In the genomic region with DNA sequence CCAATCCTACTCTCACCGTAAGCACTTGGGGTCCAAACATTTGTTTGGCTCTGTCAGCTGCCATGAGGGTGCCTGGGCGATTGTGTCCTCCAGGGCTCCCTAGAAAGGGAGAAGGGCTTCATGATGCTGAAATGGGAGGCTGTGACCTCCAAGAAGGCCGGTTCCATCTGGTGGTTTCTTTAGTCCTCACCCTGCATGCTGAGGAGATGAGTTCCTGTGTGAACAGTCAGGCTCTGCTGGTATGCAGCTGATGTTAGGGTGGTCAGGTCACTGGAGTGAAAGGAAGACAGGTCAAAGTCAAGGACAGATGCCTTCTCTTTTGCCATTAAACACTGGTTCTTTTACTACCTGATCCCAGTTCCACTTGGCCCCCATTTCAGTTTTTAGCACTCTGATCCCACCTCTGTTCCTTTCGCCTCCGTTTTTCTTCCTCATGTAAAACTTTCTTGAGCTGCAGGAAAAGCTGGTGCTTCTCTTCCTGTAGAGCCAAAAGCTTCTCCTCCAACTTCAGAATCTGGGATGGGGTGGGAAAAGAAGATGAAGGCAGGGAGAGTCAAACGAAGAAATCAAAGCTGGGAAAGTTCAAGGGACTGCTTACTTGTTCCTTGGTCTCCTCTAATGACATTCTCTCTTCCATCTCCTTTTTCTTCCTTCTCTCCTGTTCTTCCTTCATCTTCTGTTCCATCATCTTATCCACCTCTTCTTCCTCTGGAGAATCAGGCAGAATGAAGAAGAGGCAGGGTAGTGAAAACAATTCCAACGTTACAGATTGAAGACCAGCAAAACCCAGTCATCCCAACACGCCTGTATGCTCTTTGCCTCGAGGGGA, we compare ENCODE assay signal across 8 cellular contexts. TPM values are rescaled to one million over a fixed set of nuclear protein-coding genes. Genes with fewer than 3 reads are reported as not detected.
A peak's percentile ranks its signal among the peaks of the same experiment; 100 is the strongest.
DNase-seq lines count a peak whose midpoint lies in the region; ATAC-seq and TF ChIP-seq lines count a peak whose summit lies in the region.

No MANE protein-coding gene starts in this region.

- DNase-seq in HCT116 (ENCODE audit: low read depth, low spot score) (no peak), lower leg skin (ENCODE audit: low spot score in 2 of 2) (no peak), uterus (no peak), DMS153 treated with DMSO at 0.1 percent for 48 hours (lab: John Stamatoyannopoulos, UW; ENCODE audit: unreplicated experiment) (no peak)
- no peak for DNase-seq in activated naive CD8-positive, alpha-beta T cell treated with anti-CD3 and anti-CD28 coated beads, Interleukin-2, amount 50 U/mL, for 24 hours

- no peak for TF ChIP-seq RAD21 in HCT116 (IDR thresholded peaks at IDR 0.05; ENCODE audit: low read depth)

- H3K9me3 ChIP-seq in HCT116 (ENCODE audit: control insufficient read depth in 1 of 2, insufficient read depth in 1 of 2, low read depth in 1 of 2, low read length in 2 of 2) = no peaks in the 10 kb centered on the region
- no peaks in the 10 kb centered on the region for H3K9me3 ChIP-seq in uterus

- peak overlapping the region; percentile 96 for H3K4me2 ChIP-seq in HCT116 (ENCODE audit: low read length)

- BruUV-seq in HCT116 (replicated peaks; lab: Mats Ljungman, UMichigan) = TSS peak; percentile 80

- H3K9ac ChIP-seq in HCT116 (ENCODE audit: low read length) = peak overlapping the region; percentile 90

- peak; percentile 4; the same call in 1 of the 2 replicates for ATAC-seq in HCT116
- ATAC-seq in activated naive CD8-positive, alpha-beta T cell treated with anti-CD3 and anti-CD28 coated beads, Interleukin-2, amount 50 U/mL, for 24 hours = peak; percentile 6
- ATAC-seq in HG03108 (IDR thresholded peaks at IDR 0.05; ENCODE audit: unreplicated experiment) = no peak
- ATAC-seq in GM19397 (IDR thresholded peaks at IDR 0.05; ENCODE audit: unreplicated experiment) = no peak

- H3K9me2 ChIP-seq in HCT116 (ENCODE audit: insufficient read depth) = no peaks in the 10 kb centered on the region

- CTCF ChIA-PET in HCT116 (lab: Charles Lee) = interaction anchor here (0.6 to 2.2 kb wide), 8 partner anchors 11 to 262 kb away, joined by 3 to 7 read pairs (median 3); a partner anchor contains a TSS

- peak overlapping the region; percentile 81 to 96 for H3K4me3 ChIP-seq in HCT116 (replicated peaks in 1 of 2; ENCODE audit: low read depth in 1 of 2, low read length in 2 of 2)
- peak overlapping the region; percentile 67 for H3K4me3 ChIP-seq in lower leg skin (ENCODE audit: low read depth, poor library complexity, severe bottlenecking)
- H3K4me3 ChIP-seq in uterus = peak overlapping the region; percentile 72 to 74

- H3K27ac ChIP-seq in 22Rv1 (peak overlapping the region; percentile 99), HCT116 (ENCODE audit: low read depth, low read length) (peak overlapping the region; percentile 93), uterus (peak overlapping the region; percentile 91 to 96)

- H3K4me1 ChIP-seq in HCT116 (ENCODE audit: control insufficient read depth in 1 of 2, insufficient read depth in 2 of 2, low read length in 2 of 2) (peaks cover 32 to 59% of the 10 kb centered on the region in 2 experiments), uterus (peaks cover 10 to 14% of the 10 kb centered on the region in 2 donors)

- POLR2A ChIA-PET in HCT116 (lab: Charles Lee) = interaction anchor here (1.0 to 2.3 kb wide), 5 partner anchors 16 to 90 kb away, joined by 3 to 11 read pairs (median 4); a partner anchor contains a TSS

- intact Hi-C loops in HCT116 (cut with micrococcal nuclease) (no loop called here), lower leg skin (cut with DNase I; ENCODE audit: low total_unique reads) (no loop called here), uterus (cut with DNase I; ENCODE audit: low total_unique reads) (no loop called here)

- H3K4me1 Mint-ChIP-seq in activated naive CD8-positive, alpha-beta T cell treated with anti-CD3 and anti-CD28 coated beads, Interleukin-2, amount 50 U/mL, for 24 hours = peaks cover 61% of the 10 kb centered on the region

- H3K36me3 ChIP-seq in HCT116 (ENCODE audit: control insufficient read depth in 1 of 2, insufficient read depth in 2 of 2, low read length in 2 of 2) (peaks cover 35 to 58% of the 10 kb centered on the region in 2 experiments), uterus (no peaks in the 10 kb centered on the region)

- RAD21 ChIA-PET in HCT116 (lab: Charles Lee; ENCODE audit: low non-redundant PET in 1 of 2, low total read pairs in 2 of 2, uncharacterized antibody in 2 of 2, unreplicated experiment in 2 of 2) = no interaction called here

- H3K27me3 ChIP-seq in HCT116 (ENCODE audit: insufficient read depth, low read length) (no peaks in the 10 kb centered on the region), uterus (no peaks in the 10 kb centered on the region)

- peak overlapping the region; percentile 90 for H3K27ac Mint-ChIP-seq in activated naive CD8-positive, alpha-beta T cell treated with anti-CD3 and anti-CD28 coated beads, Interleukin-2, amount 50 U/mL, for 24 hours

- H4K20me1 ChIP-seq in HCT116 (ENCODE audit: insufficient read depth) = peaks cover 34% of the 10 kb centered on the region

- TF ChIP-seq POLR2A in HCT116 (IDR thresholded peaks at IDR 0.05; ENCODE audit: borderline replicate concordance, extremely low read depth, insufficient read depth, insufficient read length) (no peak), lower leg skin (IDR thresholded peaks at IDR 0.05) (no peak), uterus (IDR thresholded peaks at IDR 0.05) (no peak)

- no peaks in the 10 kb centered on the region for H3K9me3 Mint-ChIP-seq in activated naive CD8-positive, alpha-beta T cell treated with anti-CD3 and anti-CD28 coated beads, Interleukin-2, amount 50 U/mL, for 24 hours

- peaks cover 56% of the 10 kb centered on the region for H3K79me2 ChIP-seq in HCT116 (ENCODE audit: insufficient read depth, low read length)

- H3K36me3 Mint-ChIP-seq in activated naive CD8-positive, alpha-beta T cell treated with anti-CD3 and anti-CD28 coated beads, Interleukin-2, amount 50 U/mL, for 24 hours (ENCODE audit: low read depth) = peaks cover 58% of the 10 kb centered on the region

- peak overlapping the region; percentile 98 for H3K4me3 Mint-ChIP-seq in activated naive CD8-positive, alpha-beta T cell treated with anti-CD3 and anti-CD28 coated beads, Interleukin-2, amount 50 U/mL, for 24 hours

- 46 to 48% methylated on average over 9 of the region's 9 CpGs for whole genome bisulfite sequencing in lower leg skin, 2 donors

- no peaks in the 10 kb centered on the region for H3K27me3 Mint-ChIP-seq in activated naive CD8-positive, alpha-beta T cell treated with anti-CD3 and anti-CD28 coated beads, Interleukin-2, amount 50 U/mL, for 24 hours

- H2AFZ ChIP-seq in HCT116 (ENCODE audit: low read depth, low read length, poor library complexity, severe bottlenecking) = no peak overlapping the region

- TF ChIP-seq CTCF in 22Rv1 (IDR thresholded peaks at IDR 0.05) (no peak), HCT116 (IDR thresholded peaks at IDR 0.05 in 2 of 3, conservative IDR thresholded peaks at IDR 0.05 in 1 of 3; ENCODE audit: borderline replicate concordance in 1 of 3, insufficient read depth in 1 of 3, low read depth in 2 of 3, low read length in 2 of 3) (no peak), lower leg skin (IDR thresholded peaks at IDR 0.05) (no peak), uterus (IDR thresholded peaks at IDR 0.05) (no peak)

TF ChIP-seq in HCT116, 20 proteins besides CTCF, POLR2A, EP300 and RAD21:
- no peak for TF ChIP-seq EZH2 (IDR thresholded peaks at IDR 0.05)
- TF ChIP-seq, protein P1, sequence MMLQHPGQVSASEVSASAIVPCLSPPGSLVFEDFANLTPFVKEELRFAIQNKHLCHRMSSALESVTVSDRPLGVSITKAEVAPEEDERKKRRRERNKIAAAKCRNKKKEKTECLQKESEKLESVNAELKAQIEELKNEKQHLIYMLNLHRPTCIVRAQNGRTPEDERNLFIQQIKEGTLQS (IDR thresholded peaks at IDR 0.05) = no peak
- TF ChIP-seq SIN3A (IDR thresholded peaks at IDR 0.05; ENCODE audit: low read depth) = peak; percentile 5; the same call in 1 of the 2 replicates
- TF ChIP-seq ZNF274 (IDR thresholded peaks at IDR 0.05; ENCODE audit: low read depth, low read length) = no peak

RNA-seq across cellular contexts. Expression of a gene that starts 1.1 kb away (rescaled TPM):
- 61.3 TPM for total RNA-seq in HCT116 (2021; ENCODE audit: unreplicated experiment)
- polyA plus RNA-seq in HCT116 (2012) = 83.5 and 89.3 TPM in 2 replicates
- 10 to 100 TPM; 48.8 to 93.6 (median 79.3) TPM for total RNA-seq in lower leg skin
- total RNA-seq in uterus = 10 to 100 TPM; 34.0 to 68.3 (median 43.9) TPM

RNA-seq across cellular contexts. Expression of a gene that starts 6.7 kb away (rescaled TPM):
- 1,139 TPM for total RNA-seq in HCT116 (2021; ENCODE audit: unreplicated experiment)
- 996 and 1,140 TPM in 2 replicates for polyA plus RNA-seq in HCT116 (2012)
- total RNA-seq in lower leg skin = 100 to 1,000 TPM; 203 to 261 (median 221) TPM
- 100 to 1,000 TPM in 3 of 4 donors, 10 to 100 TPM in 1; 75.3 to 219 (median 198) TPM for total RNA-seq in uterus

RNA-seq across cellular contexts. Expression of a gene that starts 15.0 kb away (rescaled TPM):
- 56.9 TPM for total RNA-seq in HCT116 (2021; ENCODE audit: unreplicated experiment)
- 33.9 and 34.0 TPM in 2 replicates for polyA plus RNA-seq in HCT116 (2012)
- total RNA-seq in lower leg skin = 10 to 100 TPM; 13.3 to 44.8 (median 22.3) TPM
- total RNA-seq in uterus = 10 to 100 TPM; 12.4 to 64.7 (median 34.1) TPM

RNA-seq across cellular contexts. Expression of a gene that starts 19.7 kb away (rescaled TPM):
- total RNA-seq in HCT116 (2021; ENCODE audit: unreplicated experiment) (2.3 TPM), lower leg skin (1 to 10 TPM in 3 of 4 donors, under 1 TPM in 1; 0.17 to 8.0 (median 2.4) TPM), uterus (1 to 10 TPM in 2 of 4 donors, not detected in 2; 2.4 to 4.4 TPM)
- polyA plus RNA-seq in HCT116 (2012) = 1.00 and 2.1 TPM in 2 replicates

RNA-seq across cellular contexts. Expression of a gene that starts 22.2 kb away (rescaled TPM):
- total RNA-seq in HCT116 (2021; ENCODE audit: unreplicated experiment) (8.8 TPM), lower leg skin (1 to 10 TPM; 2.9 to 5.6 (median 3.8) TPM), uterus (10 to 100 TPM in 1 of 4 donors, 1 to 10 TPM in 2, under 1 TPM in 1; 0.29 to 11.2 (median 1.7) TPM)
- polyA plus RNA-seq in HCT116 (2012) = 22.2 and 28.1 TPM in 2 replicates

Comparison
In these comparisons a context has a peak if more than half of its experiments do, and no peak if none do; other contexts are left out.
1. ATAC-seq: peak in HCT116 (single experiment) and activated naive CD8-positive, alpha-beta T cell treated with anti-CD3 and anti-CD28 coated beads, Interleukin-2, amount 50 U/mL, for 24 hours (single experiment); none in HG03108 (single experiment) and GM19397 (single experiment).
2. Peak in every context shown above with its lines, with median percentiles within 50 percentile points of each other: H3K27ac ChIP-seq and H3K4me3 ChIP-seq.